In genomic region chr6:26233608-26234420, GRCh38 we compare ENCODE assay signal across 8 cellular contexts.
DNase-seq lines count a peak whose midpoint lies in the region; ATAC-seq and TF ChIP-seq lines count a peak whose summit lies in the region.

No MANE protein-coding gene starts in this region.

- H3K4me3 ChIP-seq in astrocyte of the cerebellum (ENCODE audit: low read depth, low read length) (peak overlapping the region; percentile 50), iPS DF 6.9 (ENCODE audit: low read length) (peak overlapping the region; percentile 60), skeletal muscle tissue (ENCODE audit: low read length in 3 of 3) (peak overlapping the region; percentile 55 to 60 (median 59))

- H3K27ac ChIP-seq in iPS DF 6.9 (ENCODE audit: low read length), result peak overlapping the region; percentile 51
- peak overlapping the region; percentile 16 for H3K27ac ChIP-seq in skeletal muscle tissue (ENCODE audit: low read depth, low read length)

- H3K36me3 ChIP-seq in iPS DF 6.9 (ENCODE audit: control insufficient read depth, insufficient read depth, low read length), result no peaks in the 10 kb centered on the region
- no peaks in the 10 kb centered on the region for H3K36me3 ChIP-seq in skeletal muscle tissue (ENCODE audit: control insufficient read depth in 3 of 3, insufficient read depth in 3 of 3, low read length in 3 of 3)

- H3K9me3 ChIP-seq in iPS DF 6.9 (ENCODE audit: control insufficient read depth, insufficient read depth, low read length) (no peaks in the 10 kb centered on the region), skeletal muscle tissue (ENCODE audit: control insufficient read depth in 3 of 3, low read length in 3 of 3) (no peaks in the 10 kb centered on the region)

- DNase-seq in AG08395 (ENCODE audit: low spot score) (peak; percentile 66), SKM-1 treated with dmso at 0.1 percent for 144 hours (lab: John Stamatoyannopoulos, UW; ENCODE audit: unreplicated experiment) (peak; percentile 43), astrocyte of the cerebellum (ENCODE audit: low read depth) (no peak), iPS DF 6.9 (ENCODE audit: low read depth, low spot score) (no peak), middle frontal gyrus (ENCODE audit: extremely low spot score, low spot score) (no peak)

- no peak for TF ChIP-seq CTCF in astrocyte of the cerebellum (IDR thresholded peaks at IDR 0.05; ENCODE audit: low read depth, low read length, missing control alignments)

- ATAC-seq in GM19025 (IDR thresholded peaks at IDR 0.05; ENCODE audit: low read depth, unreplicated experiment), result peak; percentile 32
- peak; percentile 39 for ATAC-seq in HG03196 (IDR thresholded peaks at IDR 0.05; ENCODE audit: unreplicated experiment)

- H3K9ac ChIP-seq in skeletal muscle tissue (ENCODE audit: low read depth in 1 of 3, low read length in 3 of 3), result peak overlapping the region; percentile 54 to 68 (median 60)

- in situ Hi-C loops in astrocyte of the cerebellum (cut with HindIII; ENCODE audit: low sequenced_read_pairs), result no loop called here

- H3K4me1 ChIP-seq in iPS DF 6.9 (ENCODE audit: control insufficient read depth, insufficient read depth, low read length), result no peaks in the 10 kb centered on the region
- H3K4me1 ChIP-seq in skeletal muscle tissue (ENCODE audit: control insufficient read depth in 3 of 3, insufficient read depth in 3 of 3, low read length in 3 of 3), result peaks cover 14 to 16% (median 14%) of the 10 kb centered on the region in 3 donors

- WGBS in iPS DF 6.9 (ENCODE audit: insufficient coverage, insufficient read length), result no CpG with 5 or more reads among the region's 34 CpGs

- H3K27me3 ChIP-seq in iPS DF 6.9 (ENCODE audit: control insufficient read depth, insufficient read depth, low read length) (no peaks in the 10 kb centered on the region), skeletal muscle tissue (ENCODE audit: control insufficient read depth in 3 of 3, insufficient read depth in 3 of 3, low read length in 3 of 3) (peaks cover 62 to 72% (median 70%) of the 10 kb centered on the region in 3 donors)

Comparison
In these comparisons a context has a peak if more than half of its experiments do, and no peak if none do; other contexts are left out.
1. DNase-seq: peak in AG08395 (single experiment) and SKM-1 treated with dmso at 0.1 percent for 144 hours (single experiment); none in astrocyte of the cerebellum (single experiment), iPS DF 6.9 (single experiment) and middle frontal gyrus (single experiment).
2. Peak in every context shown above with its lines, with median percentiles within 50 percentile points of each other: H3K4me3 ChIP-seq.